ENCODE assay signal across 8 cellular contexts in the genomic region with DNA sequence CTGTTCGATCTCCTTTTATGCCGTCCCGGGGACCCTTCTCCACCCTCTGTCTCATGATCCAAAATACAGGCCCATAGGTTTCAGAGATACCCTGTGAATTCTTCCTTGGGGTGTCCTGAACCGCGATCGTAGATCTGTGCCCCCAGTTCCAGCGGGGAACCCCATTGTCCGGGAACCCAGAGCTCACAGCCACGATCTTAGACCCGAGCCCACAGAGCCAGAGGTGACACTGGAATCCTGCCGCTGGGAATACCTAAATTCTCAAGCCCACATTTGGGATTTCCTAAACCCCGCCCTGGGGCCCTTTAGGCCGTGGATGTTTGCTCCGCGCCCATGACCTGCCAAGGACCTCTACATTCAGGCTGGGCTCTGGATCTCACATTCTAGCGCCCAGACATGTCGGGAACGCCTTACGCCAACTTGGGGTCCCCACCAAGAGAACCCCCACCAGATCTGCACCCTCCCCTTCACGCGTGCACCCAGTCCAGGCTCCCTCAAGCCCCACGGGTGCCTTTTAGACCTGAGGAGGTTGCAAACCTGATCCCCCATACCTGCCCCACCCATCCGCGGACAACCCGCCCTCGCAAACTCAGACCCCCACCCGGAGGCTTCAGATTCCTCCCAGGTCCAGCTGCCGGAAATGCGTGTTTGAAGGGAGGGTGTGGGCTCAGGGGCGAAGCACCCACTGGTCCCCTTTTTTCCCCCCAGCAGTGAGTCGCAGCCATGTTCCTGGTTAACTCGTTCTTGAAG. TPM values are rescaled to one million over a fixed set of nuclear protein-coding genes. Genes with fewer than 3 reads are reported as not detected.
DNase-seq lines count a peak whose midpoint lies in the region; ATAC-seq and TF ChIP-seq lines count a peak whose summit lies in the region.

No MANE protein-coding gene starts in this region.

- H3K27ac Mint-ChIP-seq in naive B cell: peak overlapping the region; percentile 84 to 98 (median 92)

- H3K27me3 Mint-ChIP-seq in naive B cell: peaks cover 0 to 5% (median under 1%) of the 10 kb centered on the region in 3 donors

- peak overlapping the region; percentile 64 for H3K4me2 ChIP-seq in fibroblast of lung (ENCODE audit: extremely low read depth, insufficient read depth, low read length)

- H3K4me3 Mint-ChIP-seq in naive B cell: peak overlapping the region; percentile 89 to 99 (median 96)

- ATAC-seq in HG03039 (IDR thresholded peaks at IDR 0.05; ENCODE audit: unreplicated experiment): peak; percentile 2
- ATAC-seq in naive B cell (ENCODE audit: low read depth in 2 of 2): peak; percentile 29 to 31
- ATAC-seq in HG03095 (IDR thresholded peaks at IDR 0.05; ENCODE audit: unreplicated experiment): no peak

- TF ChIP-seq CTCF in fibroblast of lung (conservative IDR thresholded peaks at IDR 0.05 in 1 of 2, IDR thresholded peaks at IDR 0.05 in 1 of 2; ENCODE audit: low read depth in 1 of 2, low read length in 2 of 2) (no peak), tibial artery (IDR thresholded peaks at IDR 0.05) (no peak)

- H3K36me3 ChIP-seq in fibroblast of lung (ENCODE audit: control insufficient read depth, insufficient read depth, low read length) (peaks cover 19% of the 10 kb centered on the region), tibial artery (peaks cover 28 to 37% (median 33%) of the 10 kb centered on the region in 3 donors)

- peak overlapping the region; percentile 96 for H3K9ac ChIP-seq in fibroblast of lung (ENCODE audit: insufficient read depth, low read length)

- H3K9me3 ChIP-seq in fibroblast of lung (ENCODE audit: control insufficient read depth, insufficient read depth, low read depth, low read length) (no peaks in the 10 kb centered on the region), tibial artery (no peaks in the 10 kb centered on the region)

- peak; percentile 96 for DNase-seq in NCI-H748 (lab: John Stamatoyannopoulos, UW; ENCODE audit: unreplicated experiment)
- peak; percentile 60 for DNase-seq in activated T-cell treated with anti-CD3 and anti-CD28 coated beads, Interleukin-2, amount 50 U/mL, for 1 hour
- DNase-seq in fibroblast of lung (ENCODE audit: low read depth in 2 of 2): peak; percentile 47 to 75
- peak; percentile 62 for DNase-seq in naive B cell
- DNase-seq in tibial artery: peak; percentile 41 to 76

- H3K4me1 ChIP-seq in fibroblast of lung (ENCODE audit: control insufficient read depth, extremely low read depth, insufficient read depth, low read length) (peaks cover 9% of the 10 kb centered on the region), tibial artery (peaks cover 0 to 35% (median 30%) of the 10 kb centered on the region in 4 donors)

- H3K4me3 ChIP-seq in GM08714 (ENCODE audit: low read length) (peak overlapping the region; percentile 89), fibroblast of lung (replicated peaks in 1 of 4; ENCODE audit: control extremely low read depth in 1 of 4, insufficient read depth in 1 of 4, low read depth in 3 of 4, low read length in 4 of 4) (peak overlapping the region; percentile 89 to 100 (median 97)), tibial artery (peak overlapping the region; percentile 94 to 95)

- no peaks in the 10 kb centered on the region for H4K20me1 ChIP-seq in fibroblast of lung (ENCODE audit: control insufficient read depth, extremely low read depth, insufficient read depth, low read length)

- intact Hi-C loops in tibial artery (cut with DNase I; ENCODE audit: low total_unique reads): no loop called here

- H2AFZ ChIP-seq in fibroblast of lung (ENCODE audit: low read length): no peak overlapping the region

- peaks cover 0 to 5% (median 0%) of the 10 kb centered on the region in 7 donors for H3K9me3 Mint-ChIP-seq in naive B cell

- peak overlapping the region; percentile 98 for H3K27ac ChIP-seq in fibroblast of lung (ENCODE audit: insufficient read depth, low read length)
- H3K27ac ChIP-seq in tibial artery: peak overlapping the region; percentile 99 to 100

- peaks cover 8 to 18% of the 10 kb centered on the region in 2 donors for H3K36me3 Mint-ChIP-seq in naive B cell

- no peaks in the 10 kb centered on the region for H3K27me3 ChIP-seq in fibroblast of lung (ENCODE audit: control insufficient read depth, insufficient read depth, low read length)
- no peaks in the 10 kb centered on the region for H3K27me3 ChIP-seq in tibial artery

- peaks cover 10 to 16% (median 15%) of the 10 kb centered on the region in 3 donors for H3K4me1 Mint-ChIP-seq in naive B cell

- H3K79me2 ChIP-seq in fibroblast of lung (ENCODE audit: control insufficient read depth, insufficient read depth, low read length): peaks cover 27% of the 10 kb centered on the region

RNA-seq across cellular contexts. Expression of gene CAPNS1, which starts 0.6 kb away (rescaled TPM):
- total RNA-seq in fibroblast of lung: 263 and 466 TPM in 2 replicates
- polyA plus RNA-seq in fibroblast of lung (1,189 and 1,351 TPM in 2 replicates), naive B cell (ENCODE audit: low read depth in 6 of 6) (100 to 1,000 TPM in 5 of 6 donors, 10 to 100 TPM in 1; 93.5 to 156 (median 111) TPM)
- 1,467 and 1,660 TPM in 2 replicates for polyA plus RNA-seq in fibroblast of lung (2012)
- polyA minus RNA-seq in fibroblast of lung (ENCODE audit: low replicate concordance): 2,032 and 2,619 TPM in 2 replicates

RNA-seq across cellular contexts. Expression of gene COX7A1, which starts 11.8 kb away (rescaled TPM):
- total RNA-seq in fibroblast of lung: 30.0 and 77.9 TPM in 2 replicates
- polyA plus RNA-seq in fibroblast of lung (17.8 and 42.5 TPM in 2 replicates), naive B cell (ENCODE audit: low read depth in 6 of 6) (not detected)
- 95.1 and 195 TPM in 2 replicates for polyA plus RNA-seq in fibroblast of lung (2012)
- 39.9 and 46.1 TPM in 2 replicates for polyA minus RNA-seq in fibroblast of lung (ENCODE audit: low replicate concordance)

RNA-seq across cellular contexts. Expression of gene TBCB, which starts 25.2 kb away (rescaled TPM):
- 173 and 249 TPM in 2 replicates for total RNA-seq in fibroblast of lung
- polyA plus RNA-seq in fibroblast of lung: 194 and 217 TPM in 2 replicates
- 315 and 356 TPM in 2 replicates for polyA plus RNA-seq in fibroblast of lung (2012)
- 271 and 408 TPM in 2 replicates for polyA minus RNA-seq in fibroblast of lung (ENCODE audit: low replicate concordance)
- polyA plus RNA-seq in naive B cell (ENCODE audit: low read depth in 6 of 6): 100 to 1,000 TPM; 142 to 230 (median 163) TPM

RNA-seq across cellular contexts. Expression of gene POLR2I, which starts 25.8 kb away (rescaled TPM):
- total RNA-seq in fibroblast of lung: 96.8 and 97.6 TPM in 2 replicates
- 36.1 and 58.4 TPM in 2 replicates for polyA plus RNA-seq in fibroblast of lung
- polyA plus RNA-seq in fibroblast of lung (2012): 119 and 175 TPM in 2 replicates
- polyA minus RNA-seq in fibroblast of lung (ENCODE audit: low replicate concordance): 122 and 170 TPM in 2 replicates
- polyA plus RNA-seq in naive B cell (ENCODE audit: low read depth in 6 of 6): 100 to 1,000 TPM; 112 to 139 (median 126) TPM

RNA-seq across cellular contexts. Expression of gene OVOL3, which starts 29.5 kb away (rescaled TPM):
- total RNA-seq in fibroblast of lung: not detected in 2 replicates
- polyA plus RNA-seq in fibroblast of lung (not detected in 2 replicates), naive B cell (ENCODE audit: low read depth in 6 of 6) (not detected)
- not detected in 2 replicates for polyA plus RNA-seq in fibroblast of lung (2012)
- polyA minus RNA-seq in fibroblast of lung (ENCODE audit: low replicate concordance): not detected in 2 replicates

Comparison
In these comparisons a context has a peak if more than half of its experiments do, and no peak if none do; other contexts are left out.
1. RNA of gene CAPNS1, which starts 0.6 kb away (polyA plus RNA-seq): 1,189 to 1,660 TPM in fibroblast of lung; 93.5 to 156 TPM in naive B cell; every median in the first group is over 4 times any median in the second.
2. RNA of gene COX7A1, which starts 11.8 kb away (polyA plus RNA-seq): 17.8 to 195 TPM in fibroblast of lung; not detected in naive B cell; every median in the first group is over 10 times any median in the second.
3. Peak in every context shown above with its lines, with median percentiles within 50 percentile points of each other: H3K4me3 ChIP-seq and DNase-seq.